ENCODE assay signal across 23 cellular contexts in the genomic region with DNA sequence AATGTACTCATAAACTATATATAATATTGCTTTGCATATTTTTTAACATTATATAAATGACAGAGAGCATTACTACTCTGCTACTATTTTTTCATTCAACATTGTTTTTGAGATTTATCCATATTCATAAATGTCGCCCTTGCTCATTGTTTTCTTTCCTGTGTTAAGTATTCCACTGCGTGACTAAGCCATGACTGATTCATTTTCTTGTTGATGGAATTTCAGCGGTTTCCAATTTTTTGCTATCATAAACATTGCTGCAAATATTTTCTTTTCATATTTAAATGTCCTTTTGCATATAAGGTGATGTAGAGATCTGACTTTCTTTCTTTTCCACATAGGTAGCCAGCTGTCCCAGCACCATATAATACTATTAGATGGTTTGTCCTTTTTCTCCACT. TPM values are rescaled to one million over a fixed set of nuclear protein-coding genes. Genes with fewer than 3 reads are reported as not detected.
DNase-seq lines count a peak whose midpoint lies in the region; ATAC-seq and TF ChIP-seq lines count a peak whose summit lies in the region.
"Had no signal": no experiment of that assay in that cellular context is flagged by ENCODE, and none has a peak within 500 bp of the region (broad histone marks: within the 10 kb centered on the region; RNA-seq: fewer than 3 reads in every experiment).

No MANE protein-coding gene starts in this region.

- DNase-seq in Daoy (ENCODE audit: low read depth) (peak; percentile 30), PC-3 (peak; percentile 71), cardiac fibroblast (ENCODE audit: low read depth in 2 of 2) (peak; percentile 48 to 80), hepatic stellate cell (ENCODE audit: low spot score) (peak; percentile 52), tibial nerve (ENCODE audit: low spot score in 2 of 2) (no peak), NCI-H82 treated with DMSO at 0.1 percent for 48 hours (lab: John Stamatoyannopoulos, UW; ENCODE audit: unreplicated experiment) (no peak), cerebellar nuclear complex (lab: John Stamatoyannopoulos, UW) (no peak)
- DNase-seq: ACHN; activated B cell treated with CpG ODN at 0.5 μM for 24 hours; activated CD8-positive, alpha-beta T cell treated with anti-CD3 and anti-CD28 coated beads for 36 hours; activated naive CD4-positive, alpha-beta T cell treated with anti-CD3 and anti-CD28 coated beads, Interleukin-2, amount 50 U/mL, for 16 hours; activated T-cell treated with anti-CD3 and anti-CD28 coated beads, Interleukin-2, amount 50 U/mL, for 48 hours; central memory CD4-positive, alpha-beta T cell; DMS153; left colon; NCI-H2029; NCI-H446; SHP77; stimulated activated CD4-positive, alpha-beta T cell treated with anti-CD3 and anti-CD28 coated beads, Interleukin-15, amount 100 ng/mL, for 24 hours; thyroid gland had no signal

- no peaks in the 10 kb centered on the region for H3K9me3 ChIP-seq in PC-3 (ENCODE audit: low read length)
- H3K9me3 ChIP-seq in tibial nerve: peaks cover 0 to 4% (median 0%) of the 10 kb centered on the region in 4 donors
- H3K9me3 ChIP-seq: thyroid gland had no signal

- H3K79me2 ChIP-seq in PC-3 (ENCODE audit: low read length): no peaks in the 10 kb centered on the region

- no peak for TF ChIP-seq POLR2A in tibial nerve (IDR thresholded peaks at IDR 0.05)

- no peak for TF ChIP-seq CTCF in PC-3 (conservative IDR thresholded peaks at IDR 0.05; ENCODE audit: low read depth, low read length)
- TF ChIP-seq CTCF in cardiac fibroblast (IDR thresholded peaks at IDR 0.05; ENCODE audit: low read depth, low read length): no peak
- no peak for TF ChIP-seq CTCF in tibial nerve (IDR thresholded peaks at IDR 0.05)

- no peak overlapping the region for H2AFZ ChIP-seq in PC-3 (ENCODE audit: low read length)
- H2AFZ ChIP-seq: neural progenitor cell had no signal

- H3K9me2 ChIP-seq in PC-3 (replicated peaks; ENCODE audit: low read length): no peaks in the 10 kb centered on the region

- H3K4me3 ChIP-seq in PC-3 (ENCODE audit: low read length) (no peak overlapping the region), cardiac fibroblast (replicated peaks in 1 of 2; ENCODE audit: low read depth in 2 of 2, low read length in 2 of 2) (no peak overlapping the region), tibial nerve (no peak overlapping the region)
- H3K4me3 ChIP-seq: neural progenitor cell, thyroid gland had no signal

- H4K20me1 ChIP-seq in PC-3 (ENCODE audit: low read length): no peaks in the 10 kb centered on the region

- H3K27me3 ChIP-seq in PC-3 (ENCODE audit: low read length): no peaks in the 10 kb centered on the region
- no peaks in the 10 kb centered on the region for H3K27me3 ChIP-seq in tibial nerve
- H3K27me3 ChIP-seq: neural progenitor cell, thyroid gland had no signal

- 0 out of 2 replicates have a peak, but pooled peaks cover 5% of the 10 kb centered on the region for H3K36me3 ChIP-seq in PC-3 (ENCODE audit: low read depth, low read length)
- peaks cover 0 to 24% (median 0%) of the 10 kb centered on the region in 3 donors for H3K36me3 ChIP-seq in tibial nerve
- H3K36me3 ChIP-seq: neural progenitor cell, thyroid gland had no signal

- peak overlapping the region; percentile 34 for H3K4me2 ChIP-seq in PC-3 (ENCODE audit: low read length)
- H3K4me2 ChIP-seq: neural progenitor cell had no signal

- no peak overlapping the region for H3K9ac ChIP-seq in PC-3 (ENCODE audit: low read length)
- H3K9ac ChIP-seq: neural progenitor cell had no signal

- BruUV-seq in PC-3 (replicated peaks; lab: Mats Ljungman, UMichigan): no TSS peak

- H3K4me1 ChIP-seq in PC-3 (ENCODE audit: insufficient read depth, low read length) (peaks cover 15% of the 10 kb centered on the region), tibial nerve (no peaks in the 10 kb centered on the region)
- H3K4me1 ChIP-seq: neural progenitor cell, thyroid gland had no signal

- no peak for TF ChIP-seq EP300 in tibial nerve (IDR thresholded peaks at IDR 0.05)

- intact Hi-C loops in PC-3 (cut with micrococcal nuclease): loop anchor here (1.0 to 5.0 kb wide), 2 partner anchors 14 to 58 kb away; a partner anchor contains a TSS

- ATAC-seq in PC-3: peak; percentile 95
- no peak for ATAC-seq in GM18909 (IDR thresholded peaks at IDR 0.05; ENCODE audit: poor library complexity, unreplicated experiment)
- ATAC-seq: activated CD8-positive, alpha-beta T cell treated with anti-CD3 and anti-CD28 coated beads for 36 hours; left colon; stimulated activated effector memory CD8-positive, alpha-beta T cell treated with anti-CD3 and anti-CD28 coated beads, Interleukin-12 subunit alpha, Interleukin-12 subunit beta, amount 100 ng/mL, for 72 hours had no signal

- POLR2A ChIA-PET in PC-3 (lab: Charles Lee; ENCODE audit: unreplicated experiment): no interaction called here

- 52 to 58% methylated on average over 3 of the region's 3 CpGs for WGBS in tibial nerve, 2 donors

- H3K27ac ChIP-seq in PC-3 (ENCODE audit: low read length) (0 out of 2 replicates have a peak overlapping the region, but pooled peaks have one; percentile 0), tibial nerve (no peak overlapping the region)
- H3K27ac ChIP-seq: neural progenitor cell, thyroid gland had no signal

- peaks cover 3% of the 10 kb centered on the region for H3F3A ChIP-seq in PC-3 (ENCODE audit: low read length, unreplicated experiment)

- CTCF ChIA-PET in PC-3 (lab: Charles Lee): interaction anchor here (0.6 kb wide), 1 partner anchor 198 kb away, joined by 3 read pairs; no protein-coding TSS in a partner anchor

RNA-seq across cellular contexts. Expression of a gene that starts 57.6 kb away (rescaled TPM):
- 10.2 and 11.0 TPM in 2 replicates for total RNA-seq in Daoy (2014; rRNA removed; shearing (Covaris generic))
- total RNA-seq in PC-3 (2014; rRNA removed): 22.0 and 30.7 TPM in 2 replicates
- total RNA-seq in tibial nerve: 10 to 100 TPM; 13.8 to 58.1 (median 21.7) TPM

Comparison
In these comparisons a context has a peak if more than half of its experiments do, and no peak if none do; other contexts are left out.
1. DNase-seq: peak in Daoy (single experiment), PC-3 (single experiment), cardiac fibroblast (2 of 2) and hepatic stellate cell (single experiment); none in tibial nerve (0 of 2), NCI-H82 treated with DMSO at 0.1 percent for 48 hours (single experiment) and cerebellar nuclear complex (0 of 2).